16 cellular contexts compared by ENCODE assay signal in genomic region chr7:89606479-89606878, GRCh38.
"Had no signal": no experiment of that assay in that cellular context is flagged by ENCODE, and none has a peak within 500 bp of the region (broad histone marks: within the 10 kb centered on the region; RNA-seq: fewer than 3 reads in every experiment).

No MANE protein-coding gene starts in this region.

- H3K4me1 Mint-ChIP-seq: T-helper 17 cell had no signal

- DNase-seq: activated CD4-positive, alpha-beta T cell treated with anti-CD3 and anti-CD28 coated beads for 48 hours; activated effector memory CD4-positive, alpha-beta T cell treated with Interleukin-2 at 50 U/mL for 16 hours; caudate nucleus; erythroblast; heart right ventricle; left colon; lower lobe of right lung; pancreas; SHP77; stomach; T-helper 17 cell; testis; upper lobe of left lung had no signal

- ATAC-seq: gastroesophageal sphincter, heart right ventricle, left colon, lower lobe of right lung, pancreas, sciatic nerve, SK-N-SH treated with all-trans-retinoic acid at 6 μM for 48 hours, T-helper 17 cell had no signal

- H3K27me3 Mint-ChIP-seq: T-helper 17 cell had no signal

- H3K27ac Mint-ChIP-seq: T-helper 17 cell had no signal

- H3K4me3 Mint-ChIP-seq: T-helper 17 cell had no signal
